ENCODE assay signal across 18 cellular contexts in the genomic region with DNA sequence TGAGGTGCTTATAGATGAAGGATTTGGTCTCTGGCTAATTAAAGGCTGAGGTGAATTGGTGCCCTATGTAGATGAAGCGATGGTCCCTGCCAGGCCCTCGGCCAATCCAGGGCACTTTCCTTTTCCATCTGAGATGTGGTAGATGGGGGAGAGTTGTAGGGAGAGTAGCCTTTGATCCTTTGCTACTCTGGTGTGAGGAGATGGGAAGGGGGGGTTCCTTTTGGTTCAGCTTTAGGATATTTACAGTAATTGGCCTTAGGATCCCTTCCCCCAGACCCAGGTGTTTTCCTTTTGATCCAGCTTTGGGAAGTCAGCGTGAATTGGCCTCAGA. TPM values are rescaled to one million over a fixed set of nuclear protein-coding genes. Genes with fewer than 3 reads are reported as not detected.
DNase-seq lines count a peak whose midpoint lies in the region; FAIRE-seq and TF ChIP-seq lines count a peak whose summit lies in the region.
"Had no signal": no experiment of that assay in that cellular context is flagged by ENCODE, and none has a peak within 500 bp of the region (broad histone marks: within the 10 kb centered on the region; RNA-seq: fewer than 3 reads in every experiment).

No MANE protein-coding gene starts in this region.

- H3K18ac ChIP-seq in H1 (ENCODE audit: extremely low read depth, low read length), result no peak overlapping the region

- H3K4me3 Mint-ChIP-seq in activated CD4-positive, alpha-beta T cell treated with anti-CD3 and anti-CD28 coated beads, Interleukin-2, amount 10 ng/mL, durations not matched to agents 24 days and 14 days, result no peak overlapping the region
- no peak overlapping the region for H3K4me3 Mint-ChIP-seq in activated CD4-positive, alpha-beta T cell treated with anti-CD3 and anti-CD28 coated beads, Interleukin-2, amount 10 ng/mL, durations not matched to agents 7 days and 5 days
- no peak overlapping the region for H3K4me3 Mint-ChIP-seq in CD8-positive, alpha-beta memory T cell
- no peak overlapping the region for H3K4me3 Mint-ChIP-seq in activated naive CD4-positive, alpha-beta T cell treated with anti-CD3 and anti-CD28 coated beads, Interleukin-2, amount 10 ng/mL, durations not matched to agents 7 days and 5 days

- FAIRE-seq in H1 (lab: Jason Lieb, UNC), result no peak

- H3K36me3 Mint-ChIP-seq in activated CD4-positive, alpha-beta T cell treated with anti-CD3 and anti-CD28 coated beads, Interleukin-2, amount 10 ng/mL, durations not matched to agents 24 days and 14 days (ENCODE audit: low read depth), result no peaks in the 10 kb centered on the region
- no peaks in the 10 kb centered on the region for H3K36me3 Mint-ChIP-seq in activated CD4-positive, alpha-beta T cell treated with anti-CD3 and anti-CD28 coated beads, Interleukin-2, amount 10 ng/mL, durations not matched to agents 7 days and 5 days (ENCODE audit: low read depth)
- H3K36me3 Mint-ChIP-seq in CD8-positive, alpha-beta memory T cell, result no peaks in the 10 kb centered on the region
- peaks cover 1% of the 10 kb centered on the region for H3K36me3 Mint-ChIP-seq in activated naive CD4-positive, alpha-beta T cell treated with anti-CD3 and anti-CD28 coated beads, Interleukin-2, amount 10 ng/mL, durations not matched to agents 7 days and 5 days
- H3K36me3 Mint-ChIP-seq: IgD-negative memory B cell had no signal

- H3K4me2 ChIP-seq in MM.1S (ENCODE audit: low read depth, low read length) (no peak overlapping the region), H1 (ENCODE audit: insufficient read depth in 1 of 2, low read depth in 2 of 2, low read length in 2 of 2) (no peak overlapping the region), smooth muscle cell (no peak overlapping the region)

- POLR2A ChIA-PET in activated CD4-positive, alpha-beta T cell treated with anti-CD3 and anti-CD28 coated beads, Interleukin-2, amount 10 ng/mL, durations not matched to agents 7 days and 5 days (lab: Charles Lee), result no interaction called here
- POLR2A ChIA-PET in H1 (lab: Charles Lee; ENCODE audit: partially characterized antibody), result interaction anchor here (1.6 to 2.6 kb wide), 2 partner anchors 12 to 174 kb away, joined by 4 to 9 read pairs; a partner anchor contains a TSS
- POLR2A ChIA-PET in CD8-positive, alpha-beta memory T cell (lab: Charles Lee), result interaction anchor here (1.5 kb wide), 1 partner anchor 14 kb away, joined by 7 read pairs; no protein-coding TSS in a partner anchor

- H3K27ac ChIP-seq in MM.1S (ENCODE audit: low read length) (no peak overlapping the region), H1 (ENCODE audit: low read depth, low read length) (no peak overlapping the region), smooth muscle cell (ENCODE audit: low read depth) (no peak overlapping the region), transverse colon (no peak overlapping the region)
- no peak overlapping the region for H3K27ac ChIP-seq in CD8-positive, alpha-beta memory T cell (ENCODE audit: low read depth, low read length)
- H3K27ac ChIP-seq: C4-2B had no signal

- TF ChIP-seq POLR2A in H1 (IDR thresholded peaks at IDR 0.05; ENCODE audit: control extremely low read depth in 1 of 2, low read depth in 2 of 2, low read length in 2 of 2) (no peak), transverse colon (IDR thresholded peaks at IDR 0.05) (no peak)

- in situ Hi-C loops in transverse colon (cut with MboI; ENCODE audit: low pct_ligation_motif_present in 1 of 4, low pct_unique_long_range_greater_than_20kb in 1 of 4, low sequenced_read_pairs in 3 of 4), result loop anchor here in 2 of 4 donors (25.0 kb wide), 2 partner anchors 177 to 327 kb away; a partner anchor contains a TSS

- 0 out of 2 replicates have a peak overlapping the region, but pooled peaks have one; percentile 51 for H2BK12ac ChIP-seq in H1 (ENCODE audit: low read depth, low read length)

- no peak overlapping the region for H3K56ac ChIP-seq in H1 (replicated peaks; ENCODE audit: insufficient read length, low read depth, low read length)

- DNase-seq in activated CD4-positive, alpha-beta T cell treated with anti-CD3 and anti-CD28 coated beads, Interleukin-2, amount 10 ng/mL, durations not matched to agents 24 days and 14 days, result peak; percentile 43
- DNase-seq in activated CD4-positive, alpha-beta T cell treated with anti-CD3 and anti-CD28 coated beads, Interleukin-2, amount 10 ng/mL, durations not matched to agents 7 days and 5 days, result no peak
- no peak for DNase-seq in MM.1S
- no peak for DNase-seq in H1 (ENCODE audit: low read depth in 1 of 2, low spot score in 2 of 2)
- DNase-seq in smooth muscle cell (lab: John Stamatoyannopoulos, UW; ENCODE audit: unreplicated experiment), result no peak
- DNase-seq in CD8-positive, alpha-beta memory T cell, result no peak
- no peak for DNase-seq in transverse colon
- DNase-seq in activated naive CD4-positive, alpha-beta T cell treated with anti-CD3 and anti-CD28 coated beads, Interleukin-2, amount 10 ng/mL, durations not matched to agents 7 days and 5 days, result no peak
- DNase-seq: 8988T; COR-L47; DMS153; NCI-H1092 treated with DMSO at 0.1 percent for 48 hours; NCI-H1694; NCI-H345; NCI-H526 treated with DMSO at 0.1 percent for 48 hours; NK-92 treated with Interleukin-12 subunit alpha and Interleukin-12 subunit beta, amount 100 ng/mL, for 24 hours had no signal

- TF ChIP-seq RAD21 in H1 (IDR thresholded peaks at IDR 0.05 in 1 of 2, conservative IDR thresholded peaks at IDR 0.05 in 1 of 2; ENCODE audit: low read depth in 2 of 2, low read length in 2 of 2), result no peak

- CTCF ChIA-PET in activated CD4-positive, alpha-beta T cell treated with anti-CD3 and anti-CD28 coated beads, Interleukin-2, amount 10 ng/mL, durations not matched to agents 7 days and 5 days (lab: Charles Lee), result interaction anchor here (0.6 to 1.9 kb wide), 4 partner anchors 8 to 190 kb away, joined by 3 to 11 read pairs (median 4); no protein-coding TSS in a partner anchor
- CTCF ChIA-PET in H1 (lab: Charles Lee; ENCODE audit: partially characterized antibody), result interaction anchor here (0.8 to 3.4 kb wide), 11 partner anchors 10 to 241 kb away, joined by 3 to 17 read pairs (median 4); no protein-coding TSS in a partner anchor
- CTCF ChIA-PET in CD8-positive, alpha-beta memory T cell (lab: Charles Lee), result interaction anchor here (1.0 to 2.8 kb wide), 5 partner anchors 13 to 281 kb away, joined by 3 to 21 read pairs (median 3); no protein-coding TSS in a partner anchor
- CTCF ChIA-PET in activated naive CD4-positive, alpha-beta T cell treated with anti-CD3 and anti-CD28 coated beads, Interleukin-2, amount 10 ng/mL, durations not matched to agents 7 days and 5 days (lab: Charles Lee), result interaction anchor here (1.0 to 2.7 kb wide), 7 partner anchors 9 to 172 kb away, joined by 3 to 23 read pairs (median 5); no protein-coding TSS in a partner anchor

- no peak overlapping the region for H2BK120ac ChIP-seq in H1 (replicated peaks; ENCODE audit: low read depth, low read length)

- no peak for TF ChIP-seq CTCF in MM.1S (IDR thresholded peaks at IDR 0.05; ENCODE audit: low read length)
- TF ChIP-seq CTCF in H1 (IDR thresholded peaks at IDR 0.05; ENCODE audit: control extremely low read depth in 1 of 3, insufficient read depth in 1 of 3, low read depth in 1 of 3, low read length in 3 of 3), result no peak
- no peak for TF ChIP-seq CTCF in smooth muscle cell (IDR thresholded peaks at IDR 0.05; ENCODE audit: borderline replicate concordance, insufficient read depth, poor library complexity, severe bottlenecking)
- no peak for TF ChIP-seq CTCF in transverse colon (IDR thresholded peaks at IDR 0.05)

- H4K91ac ChIP-seq in H1 (replicated peaks; ENCODE audit: insufficient read length, low read length), result no peak overlapping the region

- H3K27me3 ChIP-seq in MM.1S (replicated peaks; ENCODE audit: insufficient read depth, low read length) (no peaks in the 10 kb centered on the region), H1 (replicated peaks in 1 of 4; ENCODE audit: control insufficient read depth in 3 of 4, extremely low read depth in 1 of 4, insufficient read depth in 3 of 4, low read length in 3 of 4) (no peaks in the 10 kb centered on the region), smooth muscle cell (ENCODE audit: low read depth) (no peaks in the 10 kb centered on the region), transverse colon (no peaks in the 10 kb centered on the region)
- no peaks in the 10 kb centered on the region for H3K27me3 ChIP-seq in CD8-positive, alpha-beta memory T cell (ENCODE audit: insufficient read depth, low read length, poor library complexity, severe bottlenecking)

- no peak overlapping the region for H3K14ac ChIP-seq in H1 (ENCODE audit: insufficient read length)

- intact Hi-C loops in activated CD4-positive, alpha-beta T cell treated with anti-CD3 and anti-CD28 coated beads, Interleukin-2, amount 10 ng/mL, durations not matched to agents 24 days and 14 days (cut with micrococcal nuclease), result no loop called here
- intact Hi-C loops in transverse colon (cut with DNase I; ENCODE audit: low total_unique reads), result no loop called here

- H2BK20ac ChIP-seq in H1 (ENCODE audit: low read length), result no peak overlapping the region

- H3K27me3 Mint-ChIP-seq in activated CD4-positive, alpha-beta T cell treated with anti-CD3 and anti-CD28 coated beads, Interleukin-2, amount 10 ng/mL, durations not matched to agents 24 days and 14 days, result peaks cover 12% of the 10 kb centered on the region
- H3K27me3 Mint-ChIP-seq in activated CD4-positive, alpha-beta T cell treated with anti-CD3 and anti-CD28 coated beads, Interleukin-2, amount 10 ng/mL, durations not matched to agents 7 days and 5 days, result peaks cover 5% of the 10 kb centered on the region
- H3K27me3 Mint-ChIP-seq in CD8-positive, alpha-beta memory T cell, result peaks cover 0 to 9% of the 10 kb centered on the region in 2 donors
- H3K27me3 Mint-ChIP-seq in activated naive CD4-positive, alpha-beta T cell treated with anti-CD3 and anti-CD28 coated beads, Interleukin-2, amount 10 ng/mL, durations not matched to agents 7 days and 5 days, result peaks cover 9% of the 10 kb centered on the region
- H3K27me3 Mint-ChIP-seq: IgD-negative memory B cell had no signal

- H3K79me2 ChIP-seq in MM.1S (ENCODE audit: low read length) (no peaks in the 10 kb centered on the region), H1 (ENCODE audit: control insufficient read depth in 1 of 2, insufficient read depth in 2 of 2, low read length in 2 of 2) (no peaks in the 10 kb centered on the region), smooth muscle cell (ENCODE audit: low read depth) (no peaks in the 10 kb centered on the region)

- H2AK5ac ChIP-seq in H1 (ENCODE audit: low read depth, low read length), result no peak overlapping the region

- no peak overlapping the region for H2BK5ac ChIP-seq in H1 (ENCODE audit: low read depth, low read length)

- no peak overlapping the region for H4K5ac ChIP-seq in H1 (ENCODE audit: insufficient read length, low read depth, low read length)

- H3K4me1 ChIP-seq in MM.1S (ENCODE audit: low read length) (no peaks in the 10 kb centered on the region), H1 (replicated peaks in 1 of 4; ENCODE audit: control insufficient read depth in 3 of 4, insufficient read depth in 4 of 4, low read length in 3 of 4) (peaks cover 0 to 4% (median 0%) of the 10 kb centered on the region in 4 experiments; a peak in 2 of 7 replicates), smooth muscle cell (ENCODE audit: low read depth) (no peaks in the 10 kb centered on the region), transverse colon (peaks cover 0 to 9% (median 3%) of the 10 kb centered on the region in 4 donors)
- H3K4me1 ChIP-seq in CD8-positive, alpha-beta memory T cell (ENCODE audit: insufficient read depth, low read length), result peaks cover 12% of the 10 kb centered on the region

- H3K36me3 ChIP-seq in MM.1S (replicated peaks; ENCODE audit: insufficient read depth, low read length), result no peaks in the 10 kb centered on the region
- no peaks in the 10 kb centered on the region for H3K36me3 ChIP-seq in H1 (ENCODE audit: control insufficient read depth in 2 of 4, insufficient read depth in 4 of 4, low read length in 3 of 4)
- H3K36me3 ChIP-seq in smooth muscle cell (ENCODE audit: low read depth), result no peaks in the 10 kb centered on the region
- no peaks in the 10 kb centered on the region for H3K36me3 ChIP-seq in CD8-positive, alpha-beta memory T cell (ENCODE audit: insufficient read depth, low read length)
- H3K36me3 ChIP-seq in transverse colon, result no peaks in the 10 kb centered on the region

- H3F3A ChIP-seq in MM.1S (ENCODE audit: insufficient read depth, low read length) (no peaks in the 10 kb centered on the region), smooth muscle cell (ENCODE audit: low read depth) (no peaks in the 10 kb centered on the region)

- TF ChIP-seq EP300 in H1 (IDR thresholded peaks at IDR 0.05; ENCODE audit: borderline replicate concordance in 1 of 2, low read depth in 2 of 2, low read length in 2 of 2) (no peak), transverse colon (IDR thresholded peaks at IDR 0.05; ENCODE audit: low read depth) (no peak)

- no peak overlapping the region for H4K8ac ChIP-seq in H1 (ENCODE audit: extremely low read depth, insufficient read depth, low read length)

- no peak overlapping the region for H3K4me3 ChIP-seq in MM.1S (ENCODE audit: low read length)
- H3K4me3 ChIP-seq in H1 (ENCODE audit: extremely low read depth in 1 of 4, insufficient read depth in 2 of 4, low read depth in 3 of 4, low read length in 4 of 4), result no peak overlapping the region
- no peak overlapping the region for H3K4me3 ChIP-seq in smooth muscle cell
- H3K4me3 ChIP-seq in CD8-positive, alpha-beta memory T cell (ENCODE audit: low read length), result no peak overlapping the region
- no peak overlapping the region for H3K4me3 ChIP-seq in transverse colon

- 85% methylated on average over 3 of the region's 3 CpGs; no CpG with 5 or more reads in 1 of the 2 experiments for WGBS in H1 (ENCODE audit: extremely low coverage in 1 of 2, insufficient coverage in 1 of 2, insufficient read length in 1 of 2, insufficient replicate concordance in 2 of 2, low coverage in 1 of 2, low lambda C conversion rate in 2 of 2, missing lambda C conversion rate in 1 of 2), 2 experiments
- 95% methylated on average over 3 of the region's 3 CpGs for WGBS in smooth muscle cell (ENCODE audit: low lambda C conversion rate)
- 95 to 100% methylated on average over 2 to 3 of the region's 3 CpGs for WGBS in transverse colon (ENCODE audit: low coverage in 1 of 2), 2 donors

- H2BK15ac ChIP-seq in H1 (ENCODE audit: low read length), result no peak overlapping the region

- H3K23me2 ChIP-seq in H1 (ENCODE audit: low read depth, low read length), result no peaks in the 10 kb centered on the region

- H3K9me3 ChIP-seq in MM.1S (replicated peaks; ENCODE audit: insufficient read depth, low read length), result no peaks in the 10 kb centered on the region
- H3K9me3 ChIP-seq in H1 (ENCODE audit: insufficient read depth in 2 of 2, low read depth in 1 of 2, low read length in 1 of 2), result peaks cover 0 to 6% of the 10 kb centered on the region in 2 experiments; a peak in 1 of 4 replicates
- no peaks in the 10 kb centered on the region for H3K9me3 ChIP-seq in smooth muscle cell (replicated peaks; ENCODE audit: low read depth)
- no peaks in the 10 kb centered on the region for H3K9me3 ChIP-seq in CD8-positive, alpha-beta memory T cell (ENCODE audit: low read length)
- H3K9me3 ChIP-seq in transverse colon, result no peaks in the 10 kb centered on the region

- H3K27ac Mint-ChIP-seq in activated CD4-positive, alpha-beta T cell treated with anti-CD3 and anti-CD28 coated beads, Interleukin-2, amount 10 ng/mL, durations not matched to agents 24 days and 14 days, result no peak overlapping the region
- H3K27ac Mint-ChIP-seq in activated CD4-positive, alpha-beta T cell treated with anti-CD3 and anti-CD28 coated beads, Interleukin-2, amount 10 ng/mL, durations not matched to agents 7 days and 5 days, result no peak overlapping the region
- no peak overlapping the region for H3K27ac Mint-ChIP-seq in CD8-positive, alpha-beta memory T cell
- H3K27ac Mint-ChIP-seq in activated naive CD4-positive, alpha-beta T cell treated with anti-CD3 and anti-CD28 coated beads, Interleukin-2, amount 10 ng/mL, durations not matched to agents 7 days and 5 days, result no peak overlapping the region

- no peaks in the 10 kb centered on the region for H4K20me1 ChIP-seq in MM.1S (ENCODE audit: insufficient read depth, low read length)
- H4K20me1 ChIP-seq in H1 (replicated peaks in 1 of 2; ENCODE audit: control insufficient read depth in 1 of 2, insufficient read depth in 2 of 2, low read length in 2 of 2), result no peaks in the 10 kb centered on the region
- no peaks in the 10 kb centered on the region for H4K20me1 ChIP-seq in smooth muscle cell (ENCODE audit: low read depth)

- H3K9ac ChIP-seq in MM.1S (ENCODE audit: low read length) (no peak overlapping the region), H1 (replicated peaks in 1 of 4; ENCODE audit: extremely low read depth in 1 of 4, low read depth in 3 of 4, low read length in 3 of 4) (no peak overlapping the region), smooth muscle cell (ENCODE audit: low read depth) (no peak overlapping the region)

- H3K23ac ChIP-seq in H1 (ENCODE audit: insufficient read length), result no peak overlapping the region

- H2AFZ ChIP-seq in MM.1S (ENCODE audit: low read length), result peak overlapping the region; percentile 93
- H2AFZ ChIP-seq in H1 (ENCODE audit: low read length), result peak overlapping the region; percentile 98
- H2AFZ ChIP-seq in smooth muscle cell (ENCODE audit: low read depth), result peak overlapping the region; percentile 68

- no peaks in the 10 kb centered on the region for H3K79me1 ChIP-seq in H1 (ENCODE audit: low read depth, low read length)

- H3K4me1 Mint-ChIP-seq in activated CD4-positive, alpha-beta T cell treated with anti-CD3 and anti-CD28 coated beads, Interleukin-2, amount 10 ng/mL, durations not matched to agents 24 days and 14 days, result peaks cover 14% of the 10 kb centered on the region
- peaks cover 16% of the 10 kb centered on the region for H3K4me1 Mint-ChIP-seq in activated CD4-positive, alpha-beta T cell treated with anti-CD3 and anti-CD28 coated beads, Interleukin-2, amount 10 ng/mL, durations not matched to agents 7 days and 5 days
- peaks cover 6 to 9% (median 7%) of the 10 kb centered on the region in 3 donors for H3K4me1 Mint-ChIP-seq in CD8-positive, alpha-beta memory T cell
- peaks cover 21% of the 10 kb centered on the region for H3K4me1 Mint-ChIP-seq in activated naive CD4-positive, alpha-beta T cell treated with anti-CD3 and anti-CD28 coated beads, Interleukin-2, amount 10 ng/mL, durations not matched to agents 7 days and 5 days

- no peaks in the 10 kb centered on the region for H3K9me3 Mint-ChIP-seq in activated CD4-positive, alpha-beta T cell treated with anti-CD3 and anti-CD28 coated beads, Interleukin-2, amount 10 ng/mL, durations not matched to agents 24 days and 14 days
- peaks cover 7% of the 10 kb centered on the region for H3K9me3 Mint-ChIP-seq in activated CD4-positive, alpha-beta T cell treated with anti-CD3 and anti-CD28 coated beads, Interleukin-2, amount 10 ng/mL, durations not matched to agents 7 days and 5 days
- H3K9me3 Mint-ChIP-seq in CD8-positive, alpha-beta memory T cell, result peaks cover 0 to 3% (median 0%) of the 10 kb centered on the region in 5 donors
- H3K9me3 Mint-ChIP-seq in activated naive CD4-positive, alpha-beta T cell treated with anti-CD3 and anti-CD28 coated beads, Interleukin-2, amount 10 ng/mL, durations not matched to agents 7 days and 5 days, result no peaks in the 10 kb centered on the region
- H3K9me3 Mint-ChIP-seq: IgD-negative memory B cell had no signal

- no peak overlapping the region for H3K4ac ChIP-seq in H1 (replicated peaks; ENCODE audit: insufficient read length, low read depth, low read length)

- H3K9me2 ChIP-seq in MM.1S (replicated peaks; ENCODE audit: insufficient read depth, low read length), result no peaks in the 10 kb centered on the region

RNA-seq across cellular contexts. Expression of a gene that starts 5.4 kb away (rescaled TPM):
- total RNA-seq in activated CD4-positive, alpha-beta T cell treated with anti-CD3 and anti-CD28 coated beads, Interleukin-2, amount 10 ng/mL, durations not matched to agents 24 days and 14 days, result 34.5 and 41.4 TPM in 2 replicates
- total RNA-seq in activated CD4-positive, alpha-beta T cell treated with anti-CD3 and anti-CD28 coated beads, Interleukin-2, amount 10 ng/mL, durations not matched to agents 7 days and 5 days, result 10 to 100 TPM; 18.0 to 19.3 TPM
- 7.1 and 8.8 TPM in 2 replicates for total RNA-seq in H1 (2021; fragmentation: NEBNext Ultra II Directional; extraction: Animal tissue kit (Norgen Biotek cat#: 25700))
- 0.66 and 1.9 TPM in 2 replicates for polyA plus RNA-seq in H1 (2011; rRNA removed)
- 4.3 TPM for polyA plus RNA-seq in H1 (2011; cell fraction: cytosol; rRNA removed)
- 1.3 TPM for polyA plus RNA-seq in H1 (2011; cell fraction: nucleus; rRNA removed)
- polyA plus RNA-seq in H1 (2012, experiment 1 of 2), result 4.8 to 10.4 TPM (median 6.2 TPM) in 4 replicates
- 0.88 TPM for polyA plus RNA-seq in H1 (2012, experiment 2 of 2)
- polyA plus RNA-seq in H1 (2013, experiment 1 of 2), result 17.9 TPM
- polyA plus RNA-seq in H1 (2013, experiment 2 of 2), result 16.3 TPM
- polyA minus RNA-seq in H1 (2011; rRNA and poly(A)+ RNA removed), result 0.63 and 1.1 TPM in 2 replicates
- 0.73 TPM for polyA minus RNA-seq in H1 (2011; cell fraction: cytosol; rRNA and poly(A)+ RNA removed)
- 2.7 TPM for polyA minus RNA-seq in H1 (2011; cell fraction: nucleus; rRNA and poly(A)+ RNA removed)
- 3.2 and 5.9 TPM in 2 replicates for total RNA-seq in smooth muscle cell
- 9.1 and 12.7 TPM in 2 replicates for polyA plus RNA-seq in smooth muscle cell
- total RNA-seq in CD8-positive, alpha-beta memory T cell, result 10 to 100 TPM; 29.7 to 32.0 TPM
- 13.4 TPM for polyA plus RNA-seq in CD8-positive, alpha-beta memory T cell
- 10 to 100 TPM in 2 of 4 donors, 1 to 10 TPM in 2; 1.6 to 83.2 (median 12.1) TPM for total RNA-seq in transverse colon

RNA-seq across cellular contexts. Expression of a gene that starts 15.1 kb away (rescaled TPM):
- total RNA-seq in activated CD4-positive, alpha-beta T cell treated with anti-CD3 and anti-CD28 coated beads, Interleukin-2, amount 10 ng/mL, durations not matched to agents 24 days and 14 days, result 4.9 and 6.2 TPM in 2 replicates
- 10 to 100 TPM; 14.0 to 14.8 TPM for total RNA-seq in activated CD4-positive, alpha-beta T cell treated with anti-CD3 and anti-CD28 coated beads, Interleukin-2, amount 10 ng/mL, durations not matched to agents 7 days and 5 days
- 6.9 and 7.3 TPM in 2 replicates for total RNA-seq in H1 (2021; fragmentation: NEBNext Ultra II Directional; extraction: Animal tissue kit (Norgen Biotek cat#: 25700))
- polyA plus RNA-seq in H1 (2011; rRNA removed) (1.4 and 1.5 TPM in 2 replicates), smooth muscle cell (1.9 and 2.8 TPM in 2 replicates)
- 1.9 TPM for polyA plus RNA-seq in H1 (2011; cell fraction: cytosol; rRNA removed)
- 2.7 TPM for polyA plus RNA-seq in H1 (2011; cell fraction: nucleus; rRNA removed)
- 1.8 to 6.3 TPM (median 2.2 TPM) in 4 replicates for polyA plus RNA-seq in H1 (2012, experiment 1 of 2)
- polyA plus RNA-seq in H1 (2012, experiment 2 of 2), result 0.30 TPM
- 7.0 TPM for polyA plus RNA-seq in H1 (2013, experiment 1 of 2)
- polyA plus RNA-seq in H1 (2013, experiment 2 of 2), result 5.6 TPM
- polyA minus RNA-seq in H1 (2011; rRNA and poly(A)+ RNA removed), result 4.9 and 6.0 TPM in 2 replicates
- 6.2 TPM for polyA minus RNA-seq in H1 (2011; cell fraction: cytosol; rRNA and poly(A)+ RNA removed)
- polyA minus RNA-seq in H1 (2011; cell fraction: nucleus; rRNA and poly(A)+ RNA removed), result 9.6 TPM
- total RNA-seq in smooth muscle cell (7.6 and 8.4 TPM in 2 replicates), transverse colon (10 to 100 TPM in 1 of 4 donors, 1 to 10 TPM in 3; 2.8 to 13.0 (median 8.5) TPM)
- 1 to 10 TPM; 7.2 to 7.5 TPM for total RNA-seq in CD8-positive, alpha-beta memory T cell
- 9.6 TPM for polyA plus RNA-seq in CD8-positive, alpha-beta memory T cell
